In the genomic region with DNA sequence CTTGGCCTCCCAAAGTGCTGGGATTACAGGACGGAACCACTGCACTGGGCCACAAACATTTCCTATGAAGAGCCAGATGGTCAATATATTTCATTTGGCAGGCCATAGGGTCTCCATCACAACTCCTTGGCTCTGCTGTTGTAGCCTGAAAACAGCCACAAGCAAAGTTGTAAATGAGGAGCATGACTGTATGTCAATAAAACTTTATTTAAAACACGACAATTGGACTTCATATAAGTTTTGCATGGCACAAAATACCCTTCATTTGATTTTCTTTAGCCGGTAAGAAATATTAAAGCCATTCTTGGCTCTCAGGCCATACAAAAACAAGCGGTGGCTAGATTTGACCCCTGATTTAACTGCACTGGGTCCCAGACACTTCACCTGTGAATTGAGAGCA, we compare ENCODE assay signal across 22 cellular contexts. TPM values are rescaled to one million over a fixed set of nuclear protein-coding genes. Genes with fewer than 3 reads are reported as not detected.
DNase-seq lines count a peak whose midpoint lies in the region; ATAC-seq, FAIRE-seq and TF ChIP-seq lines count a peak whose summit lies in the region.
"Had no signal": no experiment of that assay in that cellular context is flagged by ENCODE, and none has a peak within 500 bp of the region (broad histone marks: within the 10 kb centered on the region; RNA-seq: fewer than 3 reads in every experiment).

No MANE protein-coding gene starts in this region.

- H4K20me1 ChIP-seq in K562 (replicated peaks; ENCODE audit: control insufficient read depth, insufficient read depth, low read length) = no peaks in the 10 kb centered on the region

- POLR2A ChIA-PET in K562 (lab: Yijun Ruan, JAX) = no interaction called here

- H3K79me2 ChIP-seq in K562 (ENCODE audit: control insufficient read depth, insufficient read depth, low read length) = no peaks in the 10 kb centered on the region

- no peak for TF ChIP-seq CTCF in HL-60 (IDR thresholded peaks at IDR 0.05; ENCODE audit: insufficient read depth, low read length)
- TF ChIP-seq CTCF in K562 (IDR thresholded peaks at IDR 0.05 in 2 of 3, conservative IDR thresholded peaks at IDR 0.05 in 1 of 3; ENCODE audit: insufficient read depth in 2 of 3, low read depth in 1 of 3, low read length in 3 of 3) = no peak
- no peak for TF ChIP-seq CTCF in lower lobe of right lung (IDR thresholded peaks at IDR 0.05)
- no peak for TF ChIP-seq CTCF in gastrocnemius medialis (IDR thresholded peaks at IDR 0.05 in 4 of 5, conservative IDR thresholded peaks at IDR 0.05 in 1 of 5)

- H2AFZ ChIP-seq in K562 (ENCODE audit: low read depth, low read length) = no peak overlapping the region
- H2AFZ ChIP-seq: GM23338 had no signal

- in situ Hi-C loops in K562 (cut with MboI) = no loop called here
- in situ Hi-C loops in gastrocnemius medialis (cut with MboI; ENCODE audit: low sequenced_read_pairs in 4 of 4) = no loop called here

- BruUV-seq in K562 (replicated peaks; lab: Mats Ljungman, UMichigan) = no TSS peak

- no peak overlapping the region for H3K4me3 ChIP-seq in HL-60 (replicated peaks; ENCODE audit: insufficient read depth, low read length)
- H3K4me3 ChIP-seq in K562 = no peak overlapping the region
- no peak overlapping the region for H3K4me3 ChIP-seq in lower lobe of right lung
- no peak overlapping the region for H3K4me3 ChIP-seq in gastrocnemius medialis
- H3K4me3 ChIP-seq: A549, GM23338 had no signal

- H3K9me3 ChIP-seq in K562 (replicated peaks; ENCODE audit: control insufficient read depth, insufficient read depth, low read depth, low read length) (no peaks in the 10 kb centered on the region), lower lobe of right lung (no peaks in the 10 kb centered on the region), gastrocnemius medialis (no peaks in the 10 kb centered on the region)
- H3K9me3 ChIP-seq: BE2C had no signal

- H3K27me3 ChIP-seq in HL-60 (ENCODE audit: insufficient read depth, poor library complexity, severe bottlenecking) (no peaks in the 10 kb centered on the region), K562 (ENCODE audit: control insufficient read depth in 2 of 2, insufficient read depth in 2 of 2, low read length in 2 of 2) (peaks cover 0 to 5% of the 10 kb centered on the region in 2 experiments; a peak in 1 of 5 replicates), lower lobe of right lung (ENCODE audit: low read depth) (no peaks in the 10 kb centered on the region), gastrocnemius medialis (no peaks in the 10 kb centered on the region)

- H3K27ac ChIP-seq in HL-60 (replicated peaks) = peak overlapping the region; percentile 61; the same call in 1 of the 2 replicates
- no peak overlapping the region for H3K27ac ChIP-seq in K562 (ENCODE audit: extremely low read depth, low read depth, low read length)
- H3K27ac ChIP-seq in lower lobe of right lung = peak overlapping the region; percentile 56
- H3K27ac ChIP-seq in substantia nigra (ENCODE audit: low read depth, low read length, poor library complexity, severe bottlenecking) = peak overlapping the region; percentile 31
- H3K27ac ChIP-seq in gastrocnemius medialis = no peak overlapping the region
- H3K27ac ChIP-seq: A549, C4-2B had no signal

- no peak for ATAC-seq in K562
- no peak for ATAC-seq in lower lobe of right lung
- ATAC-seq in gastrocnemius medialis = no peak
- ATAC-seq in HG02571 (IDR thresholded peaks at IDR 0.05; ENCODE audit: unreplicated experiment) = no peak
- ATAC-seq: A549; CD8-positive, alpha-beta T cell; GM23338 had no signal

- no peak for TF ChIP-seq RAD21 in K562 (CRISPR knock-in tag; conservative IDR thresholded peaks at IDR 0.05 in 1 of 2, IDR thresholded peaks at IDR 0.05 in 1 of 2)

- no peak for TF ChIP-seq EP300 in K562 (IDR thresholded peaks at IDR 0.05; ENCODE audit: low read length)

- H3K4me1 ChIP-seq in K562 (replicated peaks in 1 of 2; ENCODE audit: control insufficient read depth in 2 of 2, insufficient read depth in 2 of 2, low read length in 2 of 2) (peaks cover 0 to 9% of the 10 kb centered on the region in 2 experiments; a peak in 2 of 5 replicates), lower lobe of right lung (no peaks in the 10 kb centered on the region), gastrocnemius medialis (no peaks in the 10 kb centered on the region)
- H3K4me1 ChIP-seq: A549, BE2C had no signal

- CTCF ChIA-PET in K562 (lab: Yijun Ruan, JAX; ENCODE audit: low intra/inter-chr PET ratio) = no interaction called here

- no peak overlapping the region for H3K4me2 ChIP-seq in K562 (ENCODE audit: insufficient read depth, low read length)
- H3K4me2 ChIP-seq: A549, GM23338 had no signal

- TF ChIP-seq POLR2A in K562 (conservative IDR thresholded peaks at IDR 0.05) = no peak
- TF ChIP-seq POLR2A in gastrocnemius medialis (IDR thresholded peaks at IDR 0.05) = no peak

- DNase-seq in HL-60 (ENCODE audit: low read depth in 1 of 2, low spot score in 1 of 2) = no peak
- DNase-seq in K562 (ENCODE audit: extremely low read depth in 1 of 4, low spot score in 3 of 4) = no peak
- DNase-seq in lower lobe of right lung = no peak
- no peak for DNase-seq in substantia nigra (lab: John Stamatoyannopoulos, UW)
- no peak for DNase-seq in amygdala (lab: John Stamatoyannopoulos, UW)
- no peak for DNase-seq in gastrocnemius medialis
- DNase-seq: BE2C; CD8-positive, alpha-beta T cell; COR-L47; DMS153; DMS79 treated with DMSO at 0.1 percent for 48 hours; EL; H7 had no signal

- H3K9ac ChIP-seq in K562 (ENCODE audit: insufficient read depth in 1 of 2, low read depth in 2 of 2, low read length in 2 of 2) = no peak overlapping the region

- no peaks in the 10 kb centered on the region for H3K9me1 ChIP-seq in K562 (ENCODE audit: control insufficient read depth, insufficient read depth, low read length)

- WGBS in K562 (ENCODE audit: insufficient coverage, low coverage, missing lambda C conversion rate) = 36% methylated on average over 4 of the region's 4 CpGs

- FAIRE-seq in K562 (lab: Jason Lieb, UNC) = no peak
- FAIRE-seq: A549, D721Med, G401.6, GM12892 had no signal

- H3K36me3 ChIP-seq in K562 (ENCODE audit: control insufficient read depth, insufficient read depth, low read length) = no peaks in the 10 kb centered on the region
- H3K36me3 ChIP-seq in lower lobe of right lung = no peaks in the 10 kb centered on the region
- no peaks in the 10 kb centered on the region for H3K36me3 ChIP-seq in gastrocnemius medialis
- H3K36me3 ChIP-seq: BE2C had no signal

- intact Hi-C loops in K562 (cut with micrococcal nuclease) (no loop called here), lower lobe of right lung (cut with DNase I) (no loop called here), gastrocnemius medialis (cut with DNase I; ENCODE audit: low total_unique reads) (no loop called here)

RNA-seq across cellular contexts. Expression of a gene that starts 3.1 kb away (rescaled TPM):
- total RNA-seq in K562 (2011; cell fraction: chromatin; rRNA removed; ENCODE audit: low replicate concordance) = not detected in 2 replicates
- total RNA-seq in K562 (2011; cell fraction: nucleolus; rRNA removed) = not detected in 2 replicates
- total RNA-seq in K562 (2011; cell fraction: nucleoplasm; rRNA removed) = not detected in 2 replicates
- total RNA-seq in K562 (2014; rRNA removed) (not detected in 2 replicates), K562 (2014; rRNA removed; fragmentation: Illumina TruSeq; extraction: Trizol) (not detected in 2 replicates), K562 (2015; rRNA removed; fragmentation: Illumina TruSeq; extraction: Trizol) (0.25 TPM in 1 of 2 replicates, not detected in the other), K562 (2021) (0.18 TPM in 1 of 2 replicates, not detected in the other), lower lobe of right lung (105 TPM), gastrocnemius medialis (1 to 10 TPM in 3 of 4 donors, not detected in 1; 3.0 to 6.1 (median 6.0) TPM)
- polyA plus RNA-seq in K562 (2011; rRNA removed) (0.04 TPM in 1 of 2 replicates, not detected in the other), K562 (2014; fragmentation: Illumina TruSeq; extraction: Trizol) (0.06 and 0.12 TPM in 2 replicates), K562 (2014; fragmentation: Nextera tagmentation; extraction: Ambion mirVana) (under 1 TPM; 0.10 to 0.14 TPM), K562 (2014; rRNA removed) (1.7 TPM in 1 of 2 replicates, not detected in the other)
- 0.07 and 0.12 TPM in 2 replicates for polyA plus RNA-seq in K562 (2011; cell fraction: cytosol; rRNA removed)
- not detected in 2 replicates for polyA plus RNA-seq in K562 (2011; cell fraction: nucleus; rRNA removed)
- 0.07 and 0.19 TPM in 2 replicates for polyA plus RNA-seq in K562 (2012)
- polyA minus RNA-seq in K562 (2011; rRNA and poly(A)+ RNA removed) = 0.14 and 0.15 TPM in 2 replicates
- not detected in 2 replicates for polyA minus RNA-seq in K562 (2011; cell fraction: cytosol; rRNA and poly(A)+ RNA removed)
- polyA minus RNA-seq in K562 (2011; cell fraction: nucleus; rRNA and poly(A)+ RNA removed) = not detected in 2 replicates
- total RNA-seq: CD8-positive, alpha-beta T cell; GM23338; H7 had no signal
- polyA plus RNA-seq: A549, AG04450, GM23338 had no signal

RNA-seq across cellular contexts. Expression of a gene that starts 6.2 kb away (rescaled TPM):
- not detected in 2 replicates for total RNA-seq in K562 (2011; cell fraction: chromatin; rRNA removed; ENCODE audit: low replicate concordance)
- not detected in 2 replicates for total RNA-seq in K562 (2011; cell fraction: nucleolus; rRNA removed)
- total RNA-seq in K562 (2011; cell fraction: nucleoplasm; rRNA removed) = not detected in 2 replicates
- not detected in 2 replicates for total RNA-seq in K562 (2014; rRNA removed)
- total RNA-seq in K562 (2014; rRNA removed; fragmentation: Illumina TruSeq; extraction: Trizol) = not detected in 2 replicates
- total RNA-seq in K562 (2015; rRNA removed; fragmentation: Illumina TruSeq; extraction: Trizol) = not detected in 2 replicates
- not detected in 2 replicates for total RNA-seq in K562 (2021)
- polyA plus RNA-seq in K562 (2011; rRNA removed) = not detected in 2 replicates
- 0.07 TPM in 1 of 2 replicates, not detected in the other for polyA plus RNA-seq in K562 (2011; cell fraction: cytosol; rRNA removed)
- polyA plus RNA-seq in K562 (2011; cell fraction: nucleus; rRNA removed) = not detected in 2 replicates
- 0.04 and 0.12 TPM in 2 replicates for polyA plus RNA-seq in K562 (2012)
- not detected in 2 replicates for polyA plus RNA-seq in K562 (2014; fragmentation: Illumina TruSeq; extraction: Trizol)
- polyA plus RNA-seq in K562 (2014; fragmentation: Nextera tagmentation; extraction: Ambion mirVana) = under 1 TPM; 0.03 to 0.07 TPM
- polyA plus RNA-seq in K562 (2014; rRNA removed) = 0.15 and 0.19 TPM in 2 replicates
- not detected in 2 replicates for polyA minus RNA-seq in K562 (2011; rRNA and poly(A)+ RNA removed)
- polyA minus RNA-seq in K562 (2011; cell fraction: cytosol; rRNA and poly(A)+ RNA removed) = not detected in 2 replicates
- polyA minus RNA-seq in K562 (2011; cell fraction: nucleus; rRNA and poly(A)+ RNA removed) = not detected in 2 replicates
- 29.4 TPM for total RNA-seq in lower lobe of right lung
- under 1 TPM in 2 of 4 donors, not detected in 2; 0.26 to 1.00 TPM for total RNA-seq in gastrocnemius medialis
- total RNA-seq: CD8-positive, alpha-beta T cell; GM23338; H7 had no signal
- polyA plus RNA-seq: A549, AG04450, GM23338 had no signal

RNA-seq across cellular contexts. Expression of a gene that starts 31.0 kb away (rescaled TPM):
- total RNA-seq in K562 (2011; cell fraction: chromatin; rRNA removed; ENCODE audit: low replicate concordance) = 0.65 and 0.79 TPM in 2 replicates
- total RNA-seq in K562 (2011; cell fraction: nucleolus; rRNA removed) = 0.53 and 1.3 TPM in 2 replicates
- 0.51 TPM in 1 of 2 replicates, not detected in the other for total RNA-seq in K562 (2011; cell fraction: nucleoplasm; rRNA removed)
- total RNA-seq in K562 (2014; rRNA removed) (not detected in 2 replicates), K562 (2014; rRNA removed; fragmentation: Illumina TruSeq; extraction: Trizol) (not detected in 2 replicates), K562 (2015; rRNA removed; fragmentation: Illumina TruSeq; extraction: Trizol) (0.08 TPM in 1 of 2 replicates, not detected in the other), K562 (2021) (0.09 and 0.18 TPM in 2 replicates), lower lobe of right lung (not detected), gastrocnemius medialis (under 1 TPM in 1 of 4 donors, not detected in 3; 0.18 TPM)
- polyA plus RNA-seq in K562 (2011; rRNA removed) (0.22 and 0.27 TPM in 2 replicates), K562 (2014; fragmentation: Illumina TruSeq; extraction: Trizol) (not detected in 2 replicates), K562 (2014; fragmentation: Nextera tagmentation; extraction: Ambion mirVana) (not detected), K562 (2014; rRNA removed) (0.05 TPM in 1 of 2 replicates, not detected in the other)
- 0.28 and 1.00 TPM in 2 replicates for polyA plus RNA-seq in K562 (2011; cell fraction: cytosol; rRNA removed)
- 0.13 and 0.61 TPM in 2 replicates for polyA plus RNA-seq in K562 (2011; cell fraction: nucleus; rRNA removed)
- 0.18 and 0.22 TPM in 2 replicates for polyA plus RNA-seq in K562 (2012)
- polyA minus RNA-seq in K562 (2011; rRNA and poly(A)+ RNA removed) = 0.28 TPM in 1 of 2 replicates, not detected in the other
- not detected in 2 replicates for polyA minus RNA-seq in K562 (2011; cell fraction: cytosol; rRNA and poly(A)+ RNA removed)
- polyA minus RNA-seq in K562 (2011; cell fraction: nucleus; rRNA and poly(A)+ RNA removed) = not detected in 2 replicates
- total RNA-seq: CD8-positive, alpha-beta T cell; H7; HT1080 had no signal
- polyA plus RNA-seq: A549, AG04450 had no signal

RNA-seq across cellular contexts. Expression of a gene that starts 40.2 kb away (rescaled TPM):
- 0.55 and 0.60 TPM in 2 replicates for total RNA-seq in K562 (2011; cell fraction: chromatin; rRNA removed; ENCODE audit: low replicate concordance)
- total RNA-seq in K562 (2011; cell fraction: nucleolus; rRNA removed) = 0.33 and 0.39 TPM in 2 replicates
- total RNA-seq in K562 (2011; cell fraction: nucleoplasm; rRNA removed) = 0.29 and 0.53 TPM in 2 replicates
- total RNA-seq in K562 (2014; rRNA removed) (0.09 and 0.41 TPM in 2 replicates), K562 (2014; rRNA removed; fragmentation: Illumina TruSeq; extraction: Trizol) (0.22 and 0.35 TPM in 2 replicates), K562 (2015; rRNA removed; fragmentation: Illumina TruSeq; extraction: Trizol) (0.51 and 0.57 TPM in 2 replicates), K562 (2021) (0.13 and 0.22 TPM in 2 replicates), lower lobe of right lung (62.3 TPM), gastrocnemius medialis (1 to 10 TPM in 3 of 4 donors, under 1 TPM in 1; 0.66 to 2.2 (median 1.4) TPM)
- polyA plus RNA-seq in K562 (2011; rRNA removed) (0.45 and 1.3 TPM in 2 replicates), K562 (2014; fragmentation: Illumina TruSeq; extraction: Trizol) (0.22 and 0.39 TPM in 2 replicates), K562 (2014; fragmentation: Nextera tagmentation; extraction: Ambion mirVana) (under 1 TPM in 1 of 2 experiments, not detected in 1; 0.08 TPM), K562 (2014; rRNA removed) (0.24 and 0.25 TPM in 2 replicates)
- 0.07 and 1.4 TPM in 2 replicates for polyA plus RNA-seq in K562 (2011; cell fraction: cytosol; rRNA removed)
- polyA plus RNA-seq in K562 (2011; cell fraction: nucleus; rRNA removed) = 0.10 and 0.67 TPM in 2 replicates
- 1.8 and 2.3 TPM in 2 replicates for polyA plus RNA-seq in K562 (2012)
- 0.42 and 1.8 TPM in 2 replicates for polyA minus RNA-seq in K562 (2011; rRNA and poly(A)+ RNA removed)
- polyA minus RNA-seq in K562 (2011; cell fraction: cytosol; rRNA and poly(A)+ RNA removed) = 0.64 TPM in 1 of 2 replicates, not detected in the other
- 0.13 and 0.67 TPM in 2 replicates for polyA minus RNA-seq in K562 (2011; cell fraction: nucleus; rRNA and poly(A)+ RNA removed)
- total RNA-seq: CD8-positive, alpha-beta T cell; GM23338; H7; HT1080 had no signal
- polyA plus RNA-seq: A549, AG04450, GM23338 had no signal

Comparison
In these comparisons a context has a peak if more than half of its experiments do, and no peak if none do; other contexts are left out.
1. H3K27ac ChIP-seq: peak in HL-60 (single experiment), lower lobe of right lung (single experiment) and substantia nigra (single experiment); none in K562 (single experiment) and gastrocnemius medialis (0 of 4).
2. RNA of a gene that starts 3.1 kb away (total RNA-seq): 105 TPM in lower lobe of right lung (single experiment); 3.0 to 6.1 TPM in gastrocnemius medialis and 0.18 to 0.25 TPM in K562; every median in the first group is over 10 times any median in the second.
3. RNA of a gene that starts 6.2 kb away (total RNA-seq): 29.4 TPM in lower lobe of right lung (single experiment); 0.26 to 1.00 TPM in gastrocnemius medialis and not detected in K562; every median in the first group is over 10 times any median in the second.